In the genomic region with DNA sequence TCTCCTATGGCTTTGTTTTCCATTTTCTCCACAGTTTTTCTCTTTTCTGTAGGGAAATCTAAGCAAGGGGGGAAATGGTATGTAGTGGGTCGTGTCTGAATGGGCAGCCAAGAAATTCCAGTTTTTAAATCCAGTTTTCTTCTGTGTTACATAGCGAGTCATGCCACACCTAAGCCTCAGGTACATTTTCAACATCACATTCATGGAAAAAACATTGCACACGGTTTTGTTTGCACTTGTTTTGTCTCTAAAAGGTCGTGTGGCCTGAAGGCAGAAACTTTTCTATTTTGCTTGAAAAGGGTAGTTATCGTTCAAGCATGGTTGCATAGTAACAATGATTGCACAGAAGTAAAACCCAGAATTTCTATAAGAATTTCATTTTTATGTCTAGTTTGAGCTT, we compare ENCODE assay signal across 26 cellular contexts.
"Had no signal": no experiment of that assay in that cellular context is flagged by ENCODE, and none has a peak within 500 bp of the region (broad histone marks: within the 10 kb centered on the region; RNA-seq: fewer than 3 reads in every experiment).

No MANE protein-coding gene starts in this region.

- H3K79me2 ChIP-seq: parathyroid adenoma had no signal

- H3K4me3 ChIP-seq: adrenal gland, body of pancreas, cardiac muscle cell, colonic mucosa, dorsolateral prefrontal cortex, spleen, tibial nerve had no signal

- H3K9me3 ChIP-seq: adrenal gland, body of pancreas, colonic mucosa, spleen had no signal

- H3K4me1 ChIP-seq: colonic mucosa, parathyroid adenoma, spleen had no signal

- H3K27me3 ChIP-seq: adrenal gland, body of pancreas, cardiac muscle cell, colonic mucosa, dorsolateral prefrontal cortex, spleen, tibial nerve had no signal

- H2AFZ ChIP-seq: parathyroid adenoma had no signal

- H3K36me3 ChIP-seq: adrenal gland, cardiac muscle cell, colonic mucosa, spleen, tibial nerve had no signal

- DNase-seq: activated CD4-positive, alpha-beta memory T cell treated with anti-CD3 and anti-CD28 coated beads for 36 hours; activated CD4-positive, alpha-beta T cell treated with anti-CD3 and anti-CD28 coated beads, Interleukin-2, amount 10 ng/mL, durations not matched to agents 24 days and 14 days; activated CD4-positive, CD25-positive, alpha-beta regulatory T cell treated with anti-CD3 and anti-CD28 coated beads, Interleukin-2, amount 50 U/mL, for 72 hours; activated CD8-positive, alpha-beta memory T cell treated with anti-CD3 and anti-CD28 coated beads, Interleukin-2, amount 50 U/mL, for 4 hours; activated effector memory CD4-positive, alpha-beta T cell treated with anti-CD3 and anti-CD28 coated beads, Interleukin-2, amount 50 U/mL, for 16 hours; activated naive CD4-positive, alpha-beta T cell treated with anti-CD3 and anti-CD28 coated beads for 36 hours; activated naive CD8-positive, alpha-beta T cell treated with anti-CD3 and anti-CD28 coated beads for 36 hours; activated T-cell treated with anti-CD3 and anti-CD28 coated beads, Interleukin-2, amount 50 U/mL, for 1 hour; adrenal gland; aorta; body of pancreas; cerebellar nuclear complex; colonic mucosa; dorsolateral prefrontal cortex; effector memory CD4-positive, alpha-beta T cell; erythroblast; foreskin fibroblast; left cardiac atrium; naive thymus-derived CD4-positive, alpha-beta T cell; right cardiac atrium; spleen; stimulated activated naive CD4-positive, alpha-beta T cell treated with Interleukin-2 at 50 U/mL for 16 hours; T-helper 2 cell had no signal

- H3K27ac ChIP-seq: adrenal gland, body of pancreas, cardiac muscle cell, colonic mucosa, dorsolateral prefrontal cortex, parathyroid adenoma, spleen, tibial nerve had no signal

- H3K9ac ChIP-seq: parathyroid adenoma had no signal

- ATAC-seq: body of pancreas; left cardiac atrium; naive thymus-derived CD4-positive, alpha-beta T cell; right cardiac atrium had no signal
